ENCODE assay signal across 8 cellular contexts in genomic region chr2:156399224-156399949, GRCh38. TPM values are rescaled to one million over a fixed set of nuclear protein-coding genes. Genes with fewer than 3 reads are reported as not detected.
DNase-seq lines count a peak whose midpoint lies in the region; ATAC-seq lines count a peak whose summit lies in the region.

No MANE protein-coding gene starts in this region.

- peak; percentile 5 for ATAC-seq in aorta (ENCODE audit: low FRiP score)
- ATAC-seq in HG02840 (IDR thresholded peaks at IDR 0.05; ENCODE audit: low FRiP score, unreplicated experiment): no peak
- ATAC-seq in HG02884 (IDR thresholded peaks at IDR 0.05; ENCODE audit: unreplicated experiment): no peak

- peaks cover 5% of the 10 kb centered on the region for H3K27me3 Mint-ChIP-seq in activated CD4-positive, alpha-beta T cell treated with anti-CD3 and anti-CD28 coated beads, Interleukin-2, amount 10 ng/mL, durations not matched to agents 7 days and 5 days

- H3K4me1 Mint-ChIP-seq in activated CD4-positive, alpha-beta T cell treated with anti-CD3 and anti-CD28 coated beads, Interleukin-2, amount 10 ng/mL, durations not matched to agents 7 days and 5 days: peaks cover 36% of the 10 kb centered on the region

- H3K27ac ChIP-seq in caudate nucleus (ENCODE audit: low read depth, low read length) (peak overlapping the region; percentile 99), mesodermal cell (ENCODE audit: low read depth, low read length, severe bottlenecking) (no peak overlapping the region), aorta (ENCODE audit: low read depth in 1 of 2, low read length in 2 of 2) (peak overlapping the region in 1 of 2 donors; percentile 94)

- no peaks in the 10 kb centered on the region for H3K9me3 ChIP-seq in mesodermal cell (ENCODE audit: control insufficient read depth, low read length)
- H3K9me3 ChIP-seq in aorta (ENCODE audit: control insufficient read depth, low read length): no peaks in the 10 kb centered on the region

- H3K27ac Mint-ChIP-seq in activated CD4-positive, alpha-beta T cell treated with anti-CD3 and anti-CD28 coated beads, Interleukin-2, amount 10 ng/mL, durations not matched to agents 7 days and 5 days: peak overlapping the region; percentile 91

- CTCF ChIA-PET in activated CD4-positive, alpha-beta T cell treated with anti-CD3 and anti-CD28 coated beads, Interleukin-2, amount 10 ng/mL, durations not matched to agents 7 days and 5 days (lab: Charles Lee): interaction anchor here (1.0 to 2.3 kb wide), 5 partner anchors 11 to 190 kb away, joined by 3 to 8 read pairs (median 4); no protein-coding TSS in a partner anchor

- no peak for DNase-seq in activated CD4-positive, alpha-beta T cell treated with anti-CD3 and anti-CD28 coated beads, Interleukin-2, amount 10 ng/mL, durations not matched to agents 7 days and 5 days
- DNase-seq in activated CD4-positive, alpha-beta T cell treated with anti-CD3 and anti-CD28 coated beads, Interleukin-2, amount 50 U/mL, for 1 hour: no peak
- DNase-seq in NCI-H345 treated with DMSO at 0.1 percent for 48 hours (lab: John Stamatoyannopoulos, UW; ENCODE audit: unreplicated experiment) (peak; percentile 61), caudate nucleus (lab: John Stamatoyannopoulos, UW) (peak in 17 of 61 donors; percentile 2 to 48 (median 8)), aorta (no peak)

- H3K4me3 ChIP-seq in mesodermal cell (ENCODE audit: extremely low read depth, insufficient read depth, low read length, poor library complexity, severe bottlenecking) (peak overlapping the region; percentile 69), aorta (ENCODE audit: low read length in 2 of 2) (peak overlapping the region; percentile 62 to 99)

- H3K36me3 Mint-ChIP-seq in activated CD4-positive, alpha-beta T cell treated with anti-CD3 and anti-CD28 coated beads, Interleukin-2, amount 10 ng/mL, durations not matched to agents 7 days and 5 days (ENCODE audit: low read depth): peaks cover 2% of the 10 kb centered on the region

- POLR2A ChIA-PET in activated CD4-positive, alpha-beta T cell treated with anti-CD3 and anti-CD28 coated beads, Interleukin-2, amount 10 ng/mL, durations not matched to agents 7 days and 5 days (lab: Charles Lee): interaction anchor here (0.6 to 1.2 kb wide), 3 partner anchors 46 to 64 kb away, joined by 3 to 10 read pairs (median 5); no protein-coding TSS in a partner anchor

- H3K4me1 ChIP-seq in mesodermal cell (ENCODE audit: control insufficient read depth, insufficient read depth, low read length, poor library complexity, severe bottlenecking) (no peaks in the 10 kb centered on the region), aorta (ENCODE audit: control insufficient read depth in 1 of 2, insufficient read depth in 2 of 2, low read length in 2 of 2) (no peaks in the 10 kb centered on the region)

- H3K9me3 Mint-ChIP-seq in activated CD4-positive, alpha-beta T cell treated with anti-CD3 and anti-CD28 coated beads, Interleukin-2, amount 10 ng/mL, durations not matched to agents 7 days and 5 days: no peaks in the 10 kb centered on the region

- WGBS in mesodermal cell (ENCODE audit: insufficient coverage in 2 of 2), 2 experiments: 83 to 89% methylated on average over 6 to 7 of the region's 10 CpGs
- 67% methylated on average over 10 of the region's 10 CpGs for WGBS in aorta, 2 donors

- no peaks in the 10 kb centered on the region for H3K27me3 ChIP-seq in aorta (ENCODE audit: control insufficient read depth in 1 of 2, insufficient read depth in 2 of 2, low read length in 1 of 2)

- peak overlapping the region; percentile 82 for H3K4me3 Mint-ChIP-seq in activated CD4-positive, alpha-beta T cell treated with anti-CD3 and anti-CD28 coated beads, Interleukin-2, amount 10 ng/mL, durations not matched to agents 7 days and 5 days

- intact Hi-C loops in aorta (cut with DNase I): no loop called here

- H3K36me3 ChIP-seq in mesodermal cell (ENCODE audit: control insufficient read depth, insufficient read depth, low read length): no peaks in the 10 kb centered on the region
- H3K36me3 ChIP-seq in aorta (ENCODE audit: control insufficient read depth in 1 of 2, insufficient read depth in 2 of 2, low read length in 1 of 2): no peaks in the 10 kb centered on the region

RNA-seq across cellular contexts. Expression of gene GPD2, which starts 36.8 kb away (rescaled TPM):
- 10 to 100 TPM; 17.2 to 17.3 TPM for total RNA-seq in activated CD4-positive, alpha-beta T cell treated with anti-CD3 and anti-CD28 coated beads, Interleukin-2, amount 10 ng/mL, durations not matched to agents 7 days and 5 days
- polyA plus RNA-seq in mesodermal cell (2013, experiment 1 of 2): 23.9 TPM
- polyA plus RNA-seq in mesodermal cell (2013, experiment 2 of 2): 21.7 TPM
- 10 to 100 TPM; 16.3 to 31.3 TPM for total RNA-seq in aorta
- 10 to 100 TPM in 1 of 2 donors, 1 to 10 TPM in 1; 3.9 to 11.5 TPM for polyA plus RNA-seq in aorta
